In the genomic region with DNA sequence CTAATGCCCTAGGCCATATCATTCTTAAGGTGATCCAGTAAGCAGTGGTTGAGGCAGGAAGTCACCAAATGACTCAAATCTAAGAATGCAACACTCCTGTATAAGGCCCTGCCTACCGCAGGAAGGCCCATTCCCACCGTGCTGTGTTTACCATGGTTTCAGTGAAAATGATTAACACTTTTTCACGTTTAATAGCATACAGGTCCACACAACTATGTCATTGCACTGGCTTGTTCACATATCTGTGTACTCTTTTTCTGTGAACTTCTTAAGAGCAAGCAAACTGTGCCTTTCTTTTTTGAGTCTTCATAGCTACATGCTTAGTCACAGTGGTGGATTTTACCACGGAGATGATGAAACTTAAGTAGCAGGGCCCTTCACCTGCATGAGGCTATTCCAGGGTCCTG, we compare ENCODE assay signal across 1 cellular context.
TF ChIP-seq lines count a peak whose summit lies in the region.

No MANE protein-coding gene starts in this region.

TF ChIP-seq in GM23338, 12 proteins besides CTCF, POLR2A, EP300 and RAD21 (continued from another document):
- no peak for TF ChIP-seq REST (IDR thresholded peaks at IDR 0.05; ENCODE audit: unreplicated experiment)
- no peak for TF ChIP-seq CREB1 (CRISPR knock-in tag; IDR thresholded peaks at IDR 0.05; ENCODE audit: low read depth)
- no peak for TF ChIP-seq ZNF114 (CRISPR knock-in tag; IDR thresholded peaks at IDR 0.05)
- no peak for TF ChIP-seq STAT1 (IDR thresholded peaks at IDR 0.05; ENCODE audit: unreplicated experiment)
- TF ChIP-seq JUNB (IDR thresholded peaks at IDR 0.05; ENCODE audit: unreplicated experiment) = no peak
- no peak for TF ChIP-seq POLR2AphosphoS5 (IDR thresholded peaks at IDR 0.05; ENCODE audit: low read depth)
- no peak for TF ChIP-seq NANOG (IDR thresholded peaks at IDR 0.05; ENCODE audit: borderline replicate concordance)
- TF ChIP-seq EZH2 (IDR thresholded peaks at IDR 0.05; ENCODE audit: low read depth, unreplicated experiment) = no peak
